24 cellular contexts compared by ENCODE assay signal in the genomic region with DNA sequence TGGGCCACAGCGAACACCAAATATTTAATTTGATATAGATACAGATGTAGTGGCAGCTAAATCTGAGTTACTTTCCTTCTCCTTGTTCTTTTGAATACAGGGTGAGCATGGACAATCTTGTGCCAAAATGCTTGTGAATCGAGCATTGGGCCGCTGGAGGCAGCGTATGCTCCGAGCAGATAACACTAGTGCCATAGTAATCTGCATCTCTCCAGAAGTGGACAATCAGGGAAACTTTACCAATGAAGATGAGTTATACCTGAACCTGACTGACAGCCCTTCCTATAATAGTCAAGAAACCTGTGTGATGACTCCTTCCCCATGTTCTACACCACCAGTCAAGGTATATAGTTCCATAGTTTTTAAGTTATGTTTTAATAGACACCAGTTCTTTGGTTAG. TPM values are rescaled to one million over a fixed set of nuclear protein-coding genes. Genes with fewer than 3 reads are reported as not detected.
DNase-seq lines count a peak whose midpoint lies in the region; ATAC-seq, FAIRE-seq and TF ChIP-seq lines count a peak whose summit lies in the region.
"Had no signal": no experiment of that assay in that cellular context is flagged by ENCODE, and none has a peak within 500 bp of the region (broad histone marks: within the 10 kb centered on the region; RNA-seq: fewer than 3 reads in every experiment).

No MANE protein-coding gene starts in this region.

- H2AFZ ChIP-seq in GM12878 (ENCODE audit: control insufficient read depth, low read depth, low read length): no peak overlapping the region
- H2AFZ ChIP-seq: GM23248 had no signal

- H3K4me1 ChIP-seq in GM12878 (ENCODE audit: control insufficient read depth, insufficient read depth, low read length): peaks cover 15% of the 10 kb centered on the region
- H3K4me1 ChIP-seq in foreskin keratinocyte: no peaks in the 10 kb centered on the region
- H3K4me1 ChIP-seq: Peyer's patch had no signal

- TF ChIP-seq EP300 in GM12878 (IDR thresholded peaks at IDR 0.05; ENCODE audit: borderline replicate concordance in 1 of 2, control insufficient read depth in 1 of 2, low read depth in 2 of 2, low read length in 2 of 2): no peak

- SMC1A ChIA-PET in GM12878 (lab: Charles Lee; ENCODE audit: uncharacterized antibody, unreplicated experiment): no interaction called here

- in situ Hi-C loops in GM12878 (cut with MboI): no loop called here

- no peak overlapping the region for H3K9ac ChIP-seq in GM12878 (ENCODE audit: control insufficient read depth, insufficient read depth, low read length)
- H3K9ac ChIP-seq: GM23248 had no signal

- H3K9me3 Mint-ChIP-seq in nephron progenitor cell: peaks cover 5% of the 10 kb centered on the region
- no peaks in the 10 kb centered on the region for H3K9me3 Mint-ChIP-seq in activated naive CD4-positive, alpha-beta T cell treated with anti-CD3 and anti-CD28 coated beads, Interleukin-2, amount 50 U/mL, for 72 hours
- H3K9me3 Mint-ChIP-seq: CD4-positive, CD25-positive, alpha-beta regulatory T cell; H9 had no signal

- RAD21 ChIA-PET in GM12878 (lab: Charles Lee; ENCODE audit: unreplicated experiment): no interaction called here

- H3K27me3 ChIP-seq in GM12878 (replicated peaks in 1 of 2; ENCODE audit: control insufficient read depth in 2 of 2, insufficient read depth in 2 of 2, low read length in 1 of 2): no peaks in the 10 kb centered on the region
- no peaks in the 10 kb centered on the region for H3K27me3 ChIP-seq in MG63
- H3K27me3 ChIP-seq in foreskin keratinocyte: no peaks in the 10 kb centered on the region
- H3K27me3 ChIP-seq: Peyer's patch had no signal

- no peak overlapping the region for H3K4me3 Mint-ChIP-seq in nephron progenitor cell
- H3K4me3 Mint-ChIP-seq: CD4-positive, CD25-positive, alpha-beta regulatory T cell; H9 had no signal

- POLR2A ChIA-PET in GM12878 (lab: Charles Lee): no interaction called here

- DNase-seq in Ammon's horn (ENCODE audit: low spot score): peak; percentile 33
- DNase-seq in OCI-M1 (lab: John Stamatoyannopoulos, UW): peak; percentile 17
- no peak for DNase-seq in GM12878 (ENCODE audit: low read depth, low spot score)
- DNase-seq in nephron progenitor cell: no peak
- no peak for DNase-seq in MG63
- DNase-seq in activated naive CD4-positive, alpha-beta T cell treated with anti-CD3 and anti-CD28 coated beads, Interleukin-2, amount 50 U/mL, for 72 hours (ENCODE audit: low spot score in 2 of 2): no peak
- no peak for DNase-seq in foreskin keratinocyte
- DNase-seq in NCI-H345 treated with DMSO at 0.1 percent for 48 hours (lab: John Stamatoyannopoulos, UW; ENCODE audit: unreplicated experiment): no peak
- DNase-seq: 8988T; ACHN; CD4-positive, CD25-positive, alpha-beta regulatory T cell; DMS153; DND-41; GM23248; H9; MM.1S; NCI-H2029; NCI-H510A; NCI-H69; Peyer's patch; SHP77 treated with DMSO at 0.1 percent for 48 hours had no signal

- H3K27ac ChIP-seq in GM12878 (ENCODE audit: control insufficient read depth, insufficient read depth) (no peak overlapping the region), foreskin keratinocyte (no peak overlapping the region)
- H3K27ac ChIP-seq: GM23248, Peyer's patch, SK-N-MC had no signal

- peak overlapping the region; percentile 60 for H3K27ac Mint-ChIP-seq in nephron progenitor cell
- no peak overlapping the region for H3K27ac Mint-ChIP-seq in activated naive CD4-positive, alpha-beta T cell treated with anti-CD3 and anti-CD28 coated beads, Interleukin-2, amount 50 U/mL, for 72 hours
- H3K27ac Mint-ChIP-seq: H9 had no signal

- CTCF ChIA-PET in GM12878 (lab: Yijun Ruan, JAX): interaction anchor here (1.0 kb wide), 1 partner anchor 64 kb away, joined by 3 read pairs; no protein-coding TSS in a partner anchor

- TF ChIP-seq CTCF in GM12878 (IDR thresholded peaks at IDR 0.05 in 2 of 3, conservative IDR thresholded peaks at IDR 0.05 in 1 of 3; ENCODE audit: control insufficient read depth in 2 of 3, extremely low read depth in 1 of 3, insufficient read depth in 1 of 3, low read depth in 3 of 3, low read length in 3 of 3) (no peak), nephron progenitor cell (IDR thresholded peaks at IDR 0.05) (no peak), foreskin keratinocyte (conservative IDR thresholded peaks at IDR 0.05) (no peak)

- H3K4me2 ChIP-seq in GM12878 (ENCODE audit: control insufficient read depth, insufficient read depth): no peak overlapping the region

- H3K4me3 ChIP-seq in GM12878 (no peak overlapping the region), MG63 (no peak overlapping the region)
- H3K4me3 ChIP-seq: GM23248, Peyer's patch, SK-N-MC had no signal

- TF ChIP-seq POLR2A in GM12878 (IDR thresholded peaks at IDR 0.05; ENCODE audit: low read depth, low read length): no peak

- no TSS peak for BruUV-seq in GM12878 (replicated peaks; lab: Mats Ljungman, UMichigan)

- peaks cover 85% of the 10 kb centered on the region for H3K36me3 Mint-ChIP-seq in nephron progenitor cell (ENCODE audit: low read depth)
- no peaks in the 10 kb centered on the region for H3K36me3 Mint-ChIP-seq in activated naive CD4-positive, alpha-beta T cell treated with anti-CD3 and anti-CD28 coated beads, Interleukin-2, amount 50 U/mL, for 72 hours

- no peaks in the 10 kb centered on the region for H4K20me1 ChIP-seq in GM12878 (ENCODE audit: control insufficient read depth, insufficient read depth)

- no peak for ATAC-seq in GM12878
- ATAC-seq in activated naive CD4-positive, alpha-beta T cell treated with anti-CD3 and anti-CD28 coated beads, Interleukin-2, amount 50 U/mL, for 72 hours: no peak
- no peak for ATAC-seq in foreskin keratinocyte
- ATAC-seq: HepG2 had no signal

- no peak for FAIRE-seq in GM12878 (lab: Jason Lieb, UNC)
- FAIRE-seq: GM18507, HepG2 had no signal

- H3K4me1 Mint-ChIP-seq in nephron progenitor cell: no peaks in the 10 kb centered on the region

- no peaks in the 10 kb centered on the region for H3K9me3 ChIP-seq in GM12878 (replicated peaks; ENCODE audit: control insufficient read depth, insufficient read depth, low read length)
- no peaks in the 10 kb centered on the region for H3K9me3 ChIP-seq in MG63
- H3K9me3 ChIP-seq: Peyer's patch had no signal

- no peaks in the 10 kb centered on the region for H3K27me3 Mint-ChIP-seq in nephron progenitor cell (ENCODE audit: low read depth, poor library complexity)
- H3K27me3 Mint-ChIP-seq: CD4-positive, CD25-positive, alpha-beta regulatory T cell had no signal

- peaks cover 9% of the 10 kb centered on the region for H3K79me2 ChIP-seq in GM12878 (ENCODE audit: control insufficient read depth, insufficient read depth, low read length)

- intact Hi-C loops in GM12878 (cut with micrococcal nuclease; ENCODE audit: unreplicated experiment): no loop called here

- H3K36me3 ChIP-seq in GM12878 (ENCODE audit: control insufficient read depth in 2 of 2, insufficient read depth in 2 of 2, low read length in 1 of 2): peaks cover 0 to 3% of the 10 kb centered on the region in 2 experiments; a peak in 1 of 4 replicates
- H3K36me3 ChIP-seq in MG63: peaks cover 25% of the 10 kb centered on the region

- 100% methylated on average over 5 of the region's 5 CpGs for WGBS in GM12878 (ENCODE audit: insufficient coverage, insufficient replicate concordance, low lambda C conversion rate, missing lambda C conversion rate)

- TF ChIP-seq RAD21 in GM12878 (IDR thresholded peaks at IDR 0.05; ENCODE audit: insufficient read depth, low read depth, low read length): no peak

RNA-seq across cellular contexts. Expression of a gene that starts 21.2 kb away (rescaled TPM):
- 113 and 125 TPM in 2 replicates for total RNA-seq in GM12878 (2013; cell fraction: nucleolus; rRNA removed)
- total RNA-seq in GM12878 (2014; rRNA removed): 5.5 and 9.8 TPM in 2 replicates
- total RNA-seq in GM12878 (2014; rRNA removed; fragmentation: Illumina TruSeq; extraction: Trizol): 7.9 and 9.4 TPM in 2 replicates
- total RNA-seq in GM12878 (2021): 6.2 and 6.9 TPM in 2 replicates
- polyA plus RNA-seq in GM12878 (2011; ENCODE audit: low read depth): 2.4 TPM
- polyA plus RNA-seq in GM12878 (2011; rRNA removed): 7.2 and 11.0 TPM in 2 replicates
- polyA plus RNA-seq in GM12878 (2011; cell fraction: cytosol; rRNA removed): 6.2 and 7.5 TPM in 2 replicates
- polyA plus RNA-seq in GM12878 (2011; cell fraction: nucleus; rRNA removed): 8.3 and 9.5 TPM in 2 replicates
- 4.6 and 5.2 TPM in 2 replicates for polyA plus RNA-seq in GM12878 (2012)
- 4.6 and 8.2 TPM in 2 replicates for polyA plus RNA-seq in GM12878 (2014; fragmentation: Illumina TruSeq; extraction: Trizol)
- 1 to 10 TPM; 2.1 to 3.5 TPM for polyA plus RNA-seq in GM12878 (2014; fragmentation: Nextera tagmentation; extraction: Ambion mirVana)
- 7.3 and 8.5 TPM in 2 replicates for polyA plus RNA-seq in GM12878 (2014; rRNA removed)
- polyA plus RNA-seq in GM12878 (2016; fragmentation: Nextera tagmentation; extraction: Ambion mirVana): 1 to 10 TPM; 6.4 to 8.5 TPM
- 61.5 and 83.3 TPM in 2 replicates for polyA minus RNA-seq in GM12878 (2011; rRNA and poly(A)+ RNA removed)
- 6.3 and 8.3 TPM in 2 replicates for polyA minus RNA-seq in GM12878 (2011; cell fraction: cytosol; rRNA and poly(A)+ RNA removed)
- polyA minus RNA-seq in GM12878 (2011; cell fraction: nucleus; rRNA and poly(A)+ RNA removed): 45.0 and 67.3 TPM in 2 replicates
- total RNA-seq in MG63 (2014; rRNA removed; shearing (Covaris generic); ENCODE audit: low replicate concordance): 12.2 and 33.4 TPM in 2 replicates
- 10 to 100 TPM; 10.5 to 24.4 TPM for total RNA-seq in activated naive CD4-positive, alpha-beta T cell treated with anti-CD3 and anti-CD28 coated beads, Interleukin-2, amount 50 U/mL, for 72 hours
- total RNA-seq in foreskin keratinocyte: 8.3 and 8.4 TPM in 2 replicates
- polyA plus RNA-seq in foreskin keratinocyte: 4.4 and 5.0 TPM in 2 replicates

RNA-seq across cellular contexts. Expression of a gene that starts 56.5 kb away (rescaled TPM):
- 13.2 and 14.1 TPM in 2 replicates for total RNA-seq in GM12878 (2013; cell fraction: nucleolus; rRNA removed)
- total RNA-seq in GM12878 (2014; rRNA removed) (7.2 and 9.0 TPM in 2 replicates), GM12878 (2014; rRNA removed; fragmentation: Illumina TruSeq; extraction: Trizol) (12.3 and 12.8 TPM in 2 replicates), GM12878 (2021) (15.9 and 16.9 TPM in 2 replicates), foreskin keratinocyte (5.0 and 5.2 TPM in 2 replicates)
- polyA plus RNA-seq in GM12878 (2011; ENCODE audit: low read depth): 4.2 TPM
- polyA plus RNA-seq in GM12878 (2011; rRNA removed) (9.2 and 9.3 TPM in 2 replicates), GM12878 (2014; fragmentation: Illumina TruSeq; extraction: Trizol) (12.3 and 18.1 TPM in 2 replicates), GM12878 (2014; fragmentation: Nextera tagmentation; extraction: Ambion mirVana) (1 to 10 TPM; 1.9 to 3.5 TPM), GM12878 (2014; rRNA removed) (7.9 and 10.6 TPM in 2 replicates), GM12878 (2016; fragmentation: Nextera tagmentation; extraction: Ambion mirVana) (10 to 100 TPM; 17.5 to 20.8 TPM), foreskin keratinocyte (2.1 and 2.4 TPM in 2 replicates)
- 6.8 and 6.9 TPM in 2 replicates for polyA plus RNA-seq in GM12878 (2011; cell fraction: cytosol; rRNA removed)
- 5.9 and 7.8 TPM in 2 replicates for polyA plus RNA-seq in GM12878 (2011; cell fraction: nucleus; rRNA removed)
- 6.1 TPM in 2 replicates for polyA plus RNA-seq in GM12878 (2012)
- 11.6 and 13.4 TPM in 2 replicates for polyA minus RNA-seq in GM12878 (2011; rRNA and poly(A)+ RNA removed)
- polyA minus RNA-seq in GM12878 (2011; cell fraction: cytosol; rRNA and poly(A)+ RNA removed): 3.4 and 6.0 TPM in 2 replicates
- polyA minus RNA-seq in GM12878 (2011; cell fraction: nucleus; rRNA and poly(A)+ RNA removed): 7.0 and 13.2 TPM in 2 replicates
- 12.4 and 26.6 TPM in 2 replicates for total RNA-seq in MG63 (2014; rRNA removed; shearing (Covaris generic); ENCODE audit: low replicate concordance)
- total RNA-seq in activated naive CD4-positive, alpha-beta T cell treated with anti-CD3 and anti-CD28 coated beads, Interleukin-2, amount 50 U/mL, for 72 hours: 10 to 100 TPM; 10.7 to 24.6 TPM

Comparison
In these comparisons a context has a peak if more than half of its experiments do, and no peak if none do; other contexts are left out.
1. DNase-seq: peak in Ammon's horn (single experiment) and OCI-M1 (single experiment); none in GM12878 (single experiment), nephron progenitor cell (single experiment), MG63 (single experiment), activated naive CD4-positive, alpha-beta T cell treated with anti-CD3 and anti-CD28 coated beads, Interleukin-2, amount 50 U/mL, for 72 hours (0 of 2), foreskin keratinocyte (0 of 2) and NCI-H345 treated with DMSO at 0.1 percent for 48 hours (single experiment).